8 cellular contexts compared by ENCODE assay signal in the genomic region with DNA sequence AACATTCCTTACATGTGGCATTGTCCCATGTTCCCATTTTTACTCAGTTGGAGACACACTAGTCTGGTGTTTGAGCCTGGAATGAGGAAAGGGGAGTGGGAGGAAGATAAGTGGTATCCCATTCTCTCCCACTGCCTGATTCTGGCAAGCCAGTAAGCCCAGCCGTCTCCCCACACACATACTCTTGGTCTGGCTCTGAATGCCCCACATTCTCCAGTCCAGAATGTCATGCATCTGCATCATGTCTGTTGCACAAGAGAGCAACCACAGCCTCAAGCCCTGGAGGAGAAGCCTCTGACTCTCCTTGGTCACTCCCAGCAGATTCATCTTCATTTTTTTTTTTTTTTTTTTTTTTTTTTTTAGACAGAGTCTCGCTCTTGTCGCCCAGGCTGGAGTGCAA. TPM values are rescaled to one million over a fixed set of nuclear protein-coding genes. Genes with fewer than 3 reads are reported as not detected.
DNase-seq lines count a peak whose midpoint lies in the region; ATAC-seq and TF ChIP-seq lines count a peak whose summit lies in the region.

No MANE protein-coding gene starts in this region.

- peak; percentile 98 for DNase-seq in ELR (ENCODE audit: low read depth)
- DNase-seq in SK-MEL-5 (ENCODE audit: low read depth, low spot score) = peak; percentile 86
- peak; percentile 70 to 87 for DNase-seq in foreskin keratinocyte
- DNase-seq in gastrocnemius medialis = peak; percentile 43 to 77
- no peak for DNase-seq in COR-L47 (lab: John Stamatoyannopoulos, UW)
- no peak for DNase-seq in dermis blood vessel endothelial cell
- no peak for DNase-seq in stimulated activated CD8-positive, alpha-beta memory T cell treated with anti-CD3 and anti-CD28 coated beads, Interleukin-4, amount 100 ng/mL, for 48 hours
- DNase-seq in GM13977 (ENCODE audit: low spot score) = no peak

- no peaks in the 10 kb centered on the region for H3K9me3 ChIP-seq in gastrocnemius medialis

- H3K36me3 ChIP-seq in gastrocnemius medialis = no peaks in the 10 kb centered on the region

- H3K27me3 ChIP-seq in foreskin keratinocyte (no peaks in the 10 kb centered on the region), gastrocnemius medialis (no peaks in the 10 kb centered on the region)

- H3K4me1 ChIP-seq in foreskin keratinocyte (no peaks in the 10 kb centered on the region), gastrocnemius medialis (no peaks in the 10 kb centered on the region)

- in situ Hi-C loops in SK-MEL-5 (cut with HindIII; ENCODE audit: low pct_unique_long_range_greater_than_20kb, low sequenced_read_pairs) (no loop called here), gastrocnemius medialis (cut with MboI; ENCODE audit: low sequenced_read_pairs in 4 of 4) (loop anchor here (25.0 kb wide), 2 partner anchors 562 to 837 kb away; a partner anchor contains a TSS), GM13977 (cut with MboI; ENCODE audit: low pct_unique_long_range_greater_than_20kb, low sequenced_read_pairs, unreplicated experiment) (loop anchor here (25.0 kb wide), 1 partner anchor 812 kb away; no protein-coding TSS in a partner anchor)

- TF ChIP-seq CTCF in foreskin keratinocyte (conservative IDR thresholded peaks at IDR 0.05) (no peak), gastrocnemius medialis (IDR thresholded peaks at IDR 0.05 in 4 of 5, conservative IDR thresholded peaks at IDR 0.05 in 1 of 5) (no peak), GM13977 (IDR thresholded peaks at IDR 0.05; ENCODE audit: extremely low read depth, insufficient read depth, missing control alignments) (no peak)

- peak in 1 of 2 donors; percentile 9 for TF ChIP-seq POLR2A in gastrocnemius medialis (IDR thresholded peaks at IDR 0.05)

- intact Hi-C loops in gastrocnemius medialis (cut with DNase I; ENCODE audit: low total_unique reads) = no loop called here

- H3K27ac ChIP-seq in foreskin keratinocyte = no peak overlapping the region
- peak overlapping the region; percentile 39 to 66 (median 53) for H3K27ac ChIP-seq in gastrocnemius medialis

- ATAC-seq in foreskin keratinocyte (peak; percentile 73), gastrocnemius medialis (peak; percentile 80 to 91)

- no peak overlapping the region for H3K4me3 ChIP-seq in gastrocnemius medialis

RNA-seq across cellular contexts. Expression of a gene that starts 48.0 kb away (rescaled TPM):
- total RNA-seq in SK-MEL-5 (2014; rRNA removed; shearing (Covaris generic)) = 8.8 and 9.3 TPM in 2 replicates
- polyA plus RNA-seq in SK-MEL-5 (2015; cell fraction: cytosol; rRNA removed) = 15.2 and 22.8 TPM in 2 replicates
- polyA plus RNA-seq in SK-MEL-5 (2015; cell fraction: nucleus; rRNA removed) = 4.0 and 4.1 TPM in 2 replicates
- total RNA-seq in foreskin keratinocyte (20.8 and 21.6 TPM in 2 replicates), gastrocnemius medialis (1 to 10 TPM; 2.9 to 7.2 (median 4.1) TPM), dermis blood vessel endothelial cell (22.3 and 30.1 TPM in 2 replicates)
- polyA plus RNA-seq in foreskin keratinocyte = 13.2 and 13.6 TPM in 2 replicates

Comparison
In these comparisons a context has a peak if more than half of its experiments do, and no peak if none do; other contexts are left out.
1. DNase-seq: peak in ELR (single experiment), SK-MEL-5 (single experiment), foreskin keratinocyte (2 of 2) and gastrocnemius medialis (2 of 2); none in COR-L47 (single experiment), dermis blood vessel endothelial cell (single experiment), stimulated activated CD8-positive, alpha-beta memory T cell treated with anti-CD3 and anti-CD28 coated beads, Interleukin-4, amount 100 ng/mL, for 48 hours (single experiment) and GM13977 (single experiment).